In genomic region chr10:63700935-63701263, GRCh38 we compare ENCODE assay signal across 11 cellular contexts.
DNase-seq lines count a peak whose midpoint lies in the region; ATAC-seq and TF ChIP-seq lines count a peak whose summit lies in the region.
"Had no signal": no experiment of that assay in that cellular context is flagged by ENCODE, and none has a peak within 500 bp of the region (broad histone marks: within the 10 kb centered on the region; RNA-seq: fewer than 3 reads in every experiment).

No MANE protein-coding gene starts in this region.

- intact Hi-C loops in spleen (cut with DNase I; ENCODE audit: low total_unique reads): no loop called here

- H4K20me1 ChIP-seq in GM23248 (ENCODE audit: insufficient read depth): no peaks in the 10 kb centered on the region

- peak overlapping the region; percentile 76 for H3K9ac ChIP-seq in GM23248

- peak overlapping the region; percentile 59 for H2AFZ ChIP-seq in GM23248

- in situ Hi-C loops in GM23248 (cut with MboI): no loop called here

- DNase-seq in GM23248: peak; percentile 75
- peak; percentile 81 for DNase-seq in iris pigment epithelial cell (ENCODE audit: low read depth)
- no peak for DNase-seq in spleen
- DNase-seq in stimulated activated naive CD4-positive, alpha-beta T cell treated with Interleukin-2 at 50 U/mL for 16 hours (lab: John Stamatoyannopoulos, UW): no peak
- DNase-seq in T-helper 17 cell: no peak
- DNase-seq: amygdala, glutamatergic neuron, NCI-H524 had no signal

- H3K4me3 ChIP-seq in GM23248: peak overlapping the region; percentile 55
- no peak overlapping the region for H3K4me3 ChIP-seq in spleen

- peaks cover 4% of the 10 kb centered on the region for H3K27me3 Mint-ChIP-seq in brain
- H3K27me3 Mint-ChIP-seq in T-helper 17 cell: peaks cover 11% of the 10 kb centered on the region

- no peak for ATAC-seq in GM21528 (IDR thresholded peaks at IDR 0.05; ENCODE audit: low FRiP score, unreplicated experiment)
- no peak for ATAC-seq in T-helper 17 cell
- ATAC-seq in HG03108 (IDR thresholded peaks at IDR 0.05; ENCODE audit: unreplicated experiment): no peak

- H3K9me2 ChIP-seq in GM23248 (ENCODE audit: insufficient read depth): no peaks in the 10 kb centered on the region

- no peaks in the 10 kb centered on the region for H3K36me3 ChIP-seq in GM23248 (ENCODE audit: low read depth)
- no peaks in the 10 kb centered on the region for H3K36me3 ChIP-seq in spleen

- H3K27ac ChIP-seq in GM23248 (peak overlapping the region; percentile 96), spleen (peak overlapping the region in 7 of 8 donors; percentile 49 to 77 (median 69))

- peaks cover 35% of the 10 kb centered on the region for H3F3A ChIP-seq in GM23248 (ENCODE audit: insufficient read depth)

- H3K4me1 ChIP-seq in GM23248 (ENCODE audit: insufficient read depth) (peaks cover 44% of the 10 kb centered on the region), spleen (peaks cover 20 to 69% (median 48%) of the 10 kb centered on the region in 6 donors)

- H3K9me3 ChIP-seq in GM23248 (ENCODE audit: low read depth): no peaks in the 10 kb centered on the region
- no peaks in the 10 kb centered on the region for H3K9me3 ChIP-seq in spleen
- H3K9me3 ChIP-seq in T-helper 17 cell (ENCODE audit: control insufficient read depth, low read length, poor library complexity, severe bottlenecking): no peaks in the 10 kb centered on the region

- H3K4me1 Mint-ChIP-seq in brain: peaks cover 50% of the 10 kb centered on the region
- H3K4me1 Mint-ChIP-seq in T-helper 17 cell: peaks cover 11% of the 10 kb centered on the region

- H3K4me3 Mint-ChIP-seq in brain (no peak overlapping the region), T-helper 17 cell (no peak overlapping the region)

- H3K4me2 ChIP-seq in GM23248 (ENCODE audit: unreplicated experiment): peak overlapping the region; percentile 74

- peaks cover 0 to 4% (median 0%) of the 10 kb centered on the region in 5 experiments for H3K9me3 Mint-ChIP-seq in brain

- H3K79me2 ChIP-seq in GM23248 (ENCODE audit: insufficient read depth): no peaks in the 10 kb centered on the region

- H3K27ac Mint-ChIP-seq in brain (peak overlapping the region in 4 of 5 experiments; percentile 44 to 93 (median 79)), T-helper 17 cell (no peak overlapping the region)

- H3K27me3 ChIP-seq in GM23248 (replicated peaks; ENCODE audit: insufficient read depth) (no peaks in the 10 kb centered on the region), spleen (replicated peaks in 1 of 7) (no peaks in the 10 kb centered on the region)

- no peak for TF ChIP-seq POLR2A in spleen (IDR thresholded peaks at IDR 0.05)

- no peak for TF ChIP-seq CTCF in brain (conservative IDR thresholded peaks at IDR 0.05)
- no peak for TF ChIP-seq CTCF in spleen (IDR thresholded peaks at IDR 0.05 in 8 of 11, conservative IDR thresholded peaks at IDR 0.05 in 3 of 11)

- H3K36me3 Mint-ChIP-seq in brain (no peaks in the 10 kb centered on the region), T-helper 17 cell (ENCODE audit: low read depth) (no peaks in the 10 kb centered on the region)

Comparison
In these comparisons a context has a peak if more than half of its experiments do, and no peak if none do; other contexts are left out.
1. DNase-seq: peak in GM23248 (single experiment) and iris pigment epithelial cell (single experiment); none in spleen (single experiment), stimulated activated naive CD4-positive, alpha-beta T cell treated with Interleukin-2 at 50 U/mL for 16 hours (single experiment) and T-helper 17 cell (0 of 3).